ENCODE assay signal across 27 cellular contexts in genomic region chr4:112325522-112325921, GRCh38.
"Had no signal": no experiment of that assay in that cellular context is flagged by ENCODE, and none has a peak within 500 bp of the region (broad histone marks: within the 10 kb centered on the region; RNA-seq: fewer than 3 reads in every experiment).

No MANE protein-coding gene starts in this region.

- DNase-seq: dorsolateral prefrontal cortex; effector CD4-positive, alpha-beta T cell; endodermal cell; foreskin fibroblast; gastrocnemius medialis; heart left ventricle; kidney; natural killer cell; pancreas; spleen; stimulated activated CD4-positive, alpha-beta T cell treated with anti-CD3 and anti-CD28 coated beads, Interleukin-4, amount 100 ng/mL, for 4 hours; stimulated activated naive CD8-positive, alpha-beta T cell treated with anti-CD3 and anti-CD28 coated beads, Interleukin-15, Interleukin-2, amounts not matched to agents 100 U/mL and 50 U/mL, for 24 hours; substantia nigra; testis; upper lobe of left lung had no signal

- H3K79me2 ChIP-seq: hepatocyte had no signal

- H3K4me2 ChIP-seq: hepatocyte had no signal

- H3K4me1 Mint-ChIP-seq: stimulated activated memory B cell treated with anti-CD40 and anti-IgM and Interleukin-4, amounts not matched to agents 10 μg/mL and 1 μg/mL and 100 μg/mL, for 72 hours had no signal

- H3K27ac ChIP-seq: dorsolateral prefrontal cortex, epithelial cell of prostate, gastrocnemius medialis, heart left ventricle, hepatocyte, neutrophil, pancreas, skin epidermis, spleen, testis, tibial nerve, upper lobe of left lung had no signal

- H3K4me3 Mint-ChIP-seq: endodermal cell; memory B cell; natural killer cell; stimulated activated memory B cell treated with anti-CD40 and anti-IgM and Interleukin-4, amounts not matched to agents 10 μg/mL and 1 μg/mL and 100 μg/mL, for 72 hours had no signal

- H2AFZ ChIP-seq: hepatocyte had no signal

- H3K27ac Mint-ChIP-seq: endodermal cell; memory B cell; natural killer cell; stimulated activated memory B cell treated with anti-CD40 and anti-IgM and Interleukin-4, amounts not matched to agents 10 μg/mL and 1 μg/mL and 100 μg/mL, for 72 hours had no signal

- ATAC-seq: esophagus mucosa; gastrocnemius medialis; heart left ventricle; left lobe of liver; natural killer cell; pancreas; stimulated activated memory B cell treated with anti-CD40 and anti-IgM and Interleukin-4, amounts not matched to agents 10 μg/mL and 1 μg/mL and 100 μg/mL, for 72 hours; stimulated activated naive CD8-positive, alpha-beta T cell treated with anti-CD3 and anti-CD28 coated beads, Interleukin-15, Interleukin-2, amounts not matched to agents 100 U/mL and 50 U/mL, for 24 hours had no signal

- H3K36me3 Mint-ChIP-seq: natural killer cell had no signal

- H3K9me3 Mint-ChIP-seq: endodermal cell; memory B cell; natural killer cell; stimulated activated memory B cell treated with anti-CD40 and anti-IgM and Interleukin-4, amounts not matched to agents 10 μg/mL and 1 μg/mL and 100 μg/mL, for 72 hours had no signal

- H3K27me3 Mint-ChIP-seq: memory B cell; stimulated activated memory B cell treated with anti-CD40 and anti-IgM and Interleukin-4, amounts not matched to agents 10 μg/mL and 1 μg/mL and 100 μg/mL, for 72 hours had no signal

- H3K4me3 ChIP-seq: dorsolateral prefrontal cortex, gastrocnemius medialis, heart left ventricle, hepatocyte, lung, pancreas, skin epidermis, spleen, testis, tibial nerve, upper lobe of left lung had no signal

- FAIRE-seq: colon, kidney, pancreas, urothelium cell line had no signal

- H3K36me3 ChIP-seq: gastrocnemius medialis had no signal

- H3K9me3 ChIP-seq: gastrocnemius medialis, heart left ventricle, neutrophil, pancreas, spleen, testis, tibial nerve, upper lobe of left lung had no signal

- H3K27me3 ChIP-seq: gastrocnemius medialis, heart left ventricle, hepatocyte, neutrophil, pancreas, spleen, testis, tibial nerve, upper lobe of left lung had no signal

- H3K4me1 ChIP-seq: gastrocnemius medialis, pancreas, testis had no signal
